In the genomic region with DNA sequence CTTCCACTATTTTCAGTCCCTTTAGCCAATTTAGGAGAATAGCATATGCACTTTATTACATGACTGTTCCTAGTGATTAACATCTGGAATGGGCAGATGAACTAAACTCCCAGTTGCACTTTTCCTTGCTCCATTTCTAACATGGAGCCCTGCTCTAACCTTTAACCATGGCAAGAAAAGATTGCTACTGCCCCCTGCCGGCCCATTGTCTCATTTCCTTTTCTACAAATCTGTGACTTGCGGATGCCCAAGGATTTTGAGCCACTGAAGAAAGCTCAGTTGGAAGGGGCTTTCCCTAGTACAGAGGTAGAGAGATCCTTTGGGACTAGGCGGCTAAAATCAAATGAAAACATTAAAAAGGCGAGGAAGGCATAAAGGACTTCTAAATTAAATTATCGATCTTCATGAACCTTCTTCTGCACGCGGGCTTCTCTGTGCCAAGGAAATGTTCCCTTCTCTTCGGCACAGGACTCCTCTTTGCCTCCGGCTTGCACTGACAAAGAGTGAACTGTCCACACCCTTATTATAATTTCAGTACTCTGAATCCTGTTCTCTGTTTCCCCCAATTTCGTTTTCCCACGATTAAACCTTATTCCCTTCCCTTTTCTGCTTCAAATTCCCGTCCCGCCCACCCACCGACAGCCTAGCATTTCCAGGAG, we compare ENCODE assay signal across 8 cellular contexts. TPM values are rescaled to one million over a fixed set of nuclear protein-coding genes. Genes with fewer than 3 reads are reported as not detected.
DNase-seq lines count a peak whose midpoint lies in the region; ATAC-seq lines count a peak whose summit lies in the region.

No MANE protein-coding gene starts in this region.

- peak; percentile 2 for DNase-seq in DMS79 (lab: John Stamatoyannopoulos, UW)
- peak; percentile 19 for DNase-seq in NCI-H774 (lab: John Stamatoyannopoulos, UW)
- peak; percentile 3 to 9 for DNase-seq in activated T-helper 1 cell treated with anti-CD3 and anti-CD28 coated beads, Interleukin-2, amount 50 U/mL, for 16 hours (ENCODE audit: low read depth in 1 of 2, low spot score in 1 of 2)
- peak; percentile 31 to 84 (median 72) for DNase-seq in head of caudate nucleus
- DNase-seq in posterior vena cava (ENCODE audit: low spot score): peak; percentile 80

- intact Hi-C loops in head of caudate nucleus (cut with DNase I): no loop called here
- intact Hi-C loops in posterior vena cava (cut with DNase I): no loop called here

- ATAC-seq in HG02852 (IDR thresholded peaks at IDR 0.05; ENCODE audit: unreplicated experiment): peak; percentile 65
- ATAC-seq in GM21737 (IDR thresholded peaks at IDR 0.05; ENCODE audit: unreplicated experiment): no peak
- ATAC-seq in HG02588 (IDR thresholded peaks at IDR 0.05; ENCODE audit: unreplicated experiment): no peak

RNA-seq across cellular contexts. Expression of a gene that starts 0.6 kb away (rescaled TPM):
- total RNA-seq in posterior vena cava: not detected

Comparison
In these comparisons a context has a peak if more than half of its experiments do, and no peak if none do; other contexts are left out.
1. DNase-seq: peak in every context shown above with its lines; median percentile 80 in posterior vena cava; 72 in head of caudate nucleus; 19 in NCI-H774; 6 in activated T-helper 1 cell treated with anti-CD3 and anti-CD28 coated beads, Interleukin-2, amount 50 U/mL, for 16 hours; 2 in DMS79.